Comparison of ENCODE assay signal across 8 cellular contexts in the genomic region with DNA sequence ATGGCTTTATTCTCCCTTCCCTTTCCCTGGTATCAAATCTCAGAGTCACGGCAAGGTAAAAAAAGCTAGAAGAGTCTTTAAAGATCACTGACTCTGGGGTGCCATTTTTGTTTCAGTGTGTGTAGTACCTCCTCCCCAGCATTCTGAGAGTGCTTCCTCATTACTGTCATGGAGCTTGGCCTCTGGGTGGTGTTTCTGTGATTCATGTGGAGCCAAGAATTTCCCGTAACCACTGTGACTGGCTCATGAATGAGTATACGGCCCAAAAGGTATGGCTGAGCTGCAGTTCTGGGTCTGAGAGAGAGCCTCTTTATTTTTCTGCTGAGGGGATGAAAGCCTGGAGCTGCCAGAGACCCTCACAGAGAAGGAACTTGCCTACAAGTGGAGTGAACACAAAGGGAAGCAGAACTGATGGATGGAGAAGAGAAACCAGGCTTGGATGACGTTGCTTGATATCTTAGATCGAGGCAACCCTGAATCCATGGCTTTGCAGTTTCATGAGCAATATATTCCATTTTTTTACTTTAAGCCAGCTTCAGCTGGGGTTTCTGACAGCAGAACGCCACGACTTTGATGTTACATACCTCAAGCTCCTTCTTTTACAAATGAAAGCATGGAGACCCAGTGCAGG.
DNase-seq lines count a peak whose midpoint lies in the region; ATAC-seq, FAIRE-seq and TF ChIP-seq lines count a peak whose summit lies in the region.

No MANE protein-coding gene starts in this region.

- H3K36me3 Mint-ChIP-seq in T-cell = no peaks in the 10 kb centered on the region

- H3K27me3 Mint-ChIP-seq in T-cell = peaks cover 1 to 8% of the 10 kb centered on the region in 2 donors

- peak overlapping the region; percentile 13 to 87 for H3K27ac Mint-ChIP-seq in T-cell

- TF ChIP-seq POLR2A in H54 (IDR thresholded peaks at IDR 0.05; ENCODE audit: low read depth, low read length) (no peak), prostate gland (IDR thresholded peaks at IDR 0.05) (no peak), uterus (IDR thresholded peaks at IDR 0.05) (no peak)

- H3K4me3 ChIP-seq in prostate gland (no peak overlapping the region), uterus (no peak overlapping the region)

- TF ChIP-seq CTCF in prostate gland (IDR thresholded peaks at IDR 0.05) (no peak), uterus (IDR thresholded peaks at IDR 0.05) (no peak)

- no peak overlapping the region for H3K27ac ChIP-seq in prostate gland
- H3K27ac ChIP-seq in uterus = no peak overlapping the region

- FAIRE-seq in H54 (lab: Jason Lieb, UNC) = no peak

- H3K9me3 ChIP-seq in prostate gland (no peaks in the 10 kb centered on the region), uterus (no peaks in the 10 kb centered on the region)

- WGBS in prostate gland = 58% methylated on average over 7 of the region's 7 CpGs

- peak overlapping the region; percentile 22 to 46 (median 25) for H3K4me3 Mint-ChIP-seq in T-cell

- H3K4me1 ChIP-seq in prostate gland (replicated peaks) (no peaks in the 10 kb centered on the region), uterus (no peaks in the 10 kb centered on the region)

- ATAC-seq in T-cell (replicated peaks in 1 of 4) = no peak
- ATAC-seq in GM19463 (IDR thresholded peaks at IDR 0.05; ENCODE audit: unreplicated experiment) = no peak

- intact Hi-C loops in prostate gland (cut with DNase I) = no loop called here
- intact Hi-C loops in uterus (cut with DNase I; ENCODE audit: low total_unique reads) = no loop called here

- POLR2A ChIA-PET in T-cell (lab: Charles Lee) = interaction anchor here in 1 of 2 donors (0.5 kb wide), 1 partner anchor 39 kb away, joined by 7 read pairs; no protein-coding TSS in a partner anchor

- H3K36me3 ChIP-seq in prostate gland = no peaks in the 10 kb centered on the region
- no peaks in the 10 kb centered on the region for H3K36me3 ChIP-seq in uterus

- peak; percentile 72 for DNase-seq in AG08395 (ENCODE audit: low spot score)
- DNase-seq in H54 (ENCODE audit: insufficient read length, low spot score) = peak; percentile 30
- peak in 1 of 34 experiments; percentile 1 for DNase-seq in T-cell
- DNase-seq in glomerular visceral epithelial cell (ENCODE audit: extremely low spot score) = peak; percentile 71
- no peak for DNase-seq in prostate gland (ENCODE audit: low spot score)
- no peak for DNase-seq in uterus
- no peak for DNase-seq in NCI-H1417 treated with DMSO at 0.1 percent for 48 hours (lab: John Stamatoyannopoulos, UW)

- peaks cover 30 to 45% (median 31%) of the 10 kb centered on the region in 3 donors for H3K4me1 Mint-ChIP-seq in T-cell

- H3K9me3 Mint-ChIP-seq in T-cell = no peaks in the 10 kb centered on the region

- H3K27me3 ChIP-seq in prostate gland (replicated peaks; ENCODE audit: insufficient read depth) = no peaks in the 10 kb centered on the region
- H3K27me3 ChIP-seq in uterus = no peaks in the 10 kb centered on the region

- CTCF ChIA-PET in T-cell (lab: Charles Lee) = interaction anchor here (0.6 to 3.2 kb wide), 12 partner anchors 8 to 88 kb away, joined by 3 to 23 read pairs (median 4); a partner anchor contains a TSS

Comparison
In these comparisons a context has a peak if more than half of its experiments do, and no peak if none do; other contexts are left out.
1. DNase-seq: peak in AG08395 (single experiment), H54 (single experiment) and glomerular visceral epithelial cell (single experiment); none in prostate gland (single experiment), uterus (0 of 2) and NCI-H1417 treated with DMSO at 0.1 percent for 48 hours (single experiment).